In the genomic region with DNA sequence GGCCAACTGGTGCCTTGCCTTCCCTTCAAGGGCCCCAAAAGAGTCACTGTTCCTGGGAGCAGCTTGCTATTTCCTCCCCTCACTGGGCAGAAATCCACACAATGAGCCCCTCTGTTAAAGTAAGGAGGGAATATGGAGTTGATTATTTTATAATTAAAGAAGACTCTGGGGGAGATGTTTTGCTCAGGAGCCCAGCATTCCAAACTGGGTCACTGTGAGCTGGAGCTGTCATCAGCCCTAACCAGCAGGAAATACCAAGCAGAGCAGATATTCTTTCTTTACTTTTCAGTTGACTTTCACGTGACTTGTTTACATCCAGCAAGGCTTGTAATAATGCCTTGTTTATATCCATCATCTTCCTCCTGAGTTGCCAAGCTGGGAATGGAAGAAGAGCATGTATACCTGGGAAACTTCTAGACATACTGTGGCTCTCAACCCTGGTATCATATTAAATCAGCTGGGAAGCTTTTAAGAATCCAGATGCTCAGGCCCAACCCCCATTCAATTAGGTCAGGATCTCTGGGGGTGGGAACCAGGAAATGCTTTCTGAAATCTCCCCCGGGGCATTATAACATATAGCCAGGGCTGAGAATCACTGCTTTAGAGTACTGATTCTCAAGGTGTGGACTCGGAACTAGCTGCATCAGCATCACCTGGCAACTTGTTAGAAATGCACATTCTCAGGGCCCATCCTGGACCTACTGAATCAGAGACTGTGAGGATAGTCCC, we compare ENCODE assay signal across 12 cellular contexts.
DNase-seq lines count a peak whose midpoint lies in the region; ATAC-seq and TF ChIP-seq lines count a peak whose summit lies in the region.
"Had no signal": no experiment of that assay in that cellular context is flagged by ENCODE, and none has a peak within 500 bp of the region (broad histone marks: within the 10 kb centered on the region; RNA-seq: fewer than 3 reads in every experiment).

No MANE protein-coding gene starts in this region.

- no peak for TF ChIP-seq POLR2A in transverse colon (IDR thresholded peaks at IDR 0.05)

- ATAC-seq in HG03378 (IDR thresholded peaks at IDR 0.05; ENCODE audit: unreplicated experiment) = no peak
- ATAC-seq in mucosa of descending colon = no peak
- ATAC-seq: HepG2; stimulated activated naive CD8-positive, alpha-beta T cell treated with anti-CD3 and anti-CD28 coated beads, Interleukin-15, Interleukin-2, amounts not matched to agents 100 U/mL and 50 U/mL, for 24 hours had no signal

- DNase-seq in DMS53 (lab: John Stamatoyannopoulos, UW) (peak; percentile 44), NCI-H69 (lab: John Stamatoyannopoulos, UW) (peak; percentile 93), fibroblast of mammary gland (ENCODE audit: low read depth) (peak; percentile 24), pulmonary artery endothelial cell (ENCODE audit: low read depth, low spot score) (peak; percentile 33), transverse colon (no peak), mucosa of descending colon (no peak)
- DNase-seq: Caco-2; NCI-H1105; stimulated activated CD4-positive, alpha-beta T cell treated with anti-CD3 and anti-CD28 coated beads, Interleukin-4, amount 100 ng/mL, for 1 hour; stimulated activated naive CD8-positive, alpha-beta T cell treated with anti-CD3 and anti-CD28 coated beads, Interleukin-15, Interleukin-2, amounts not matched to agents 100 U/mL and 50 U/mL, for 24 hours had no signal

- TF ChIP-seq EP300 in transverse colon (IDR thresholded peaks at IDR 0.05; ENCODE audit: low read depth) = no peak

- no peaks in the 10 kb centered on the region for H3K36me3 ChIP-seq in transverse colon
- H3K36me3 ChIP-seq in mucosa of descending colon (ENCODE audit: low read depth) = no peaks in the 10 kb centered on the region

- H3K9me3 ChIP-seq in transverse colon (no peaks in the 10 kb centered on the region), mucosa of descending colon (no peaks in the 10 kb centered on the region)
- H3K9me3 ChIP-seq: Caco-2 had no signal

- H3K4me1 ChIP-seq in transverse colon (peaks cover 0 to 34% (median 16%) of the 10 kb centered on the region in 4 donors), mucosa of descending colon (ENCODE audit: low read depth) (peaks cover 33% of the 10 kb centered on the region)

- in situ Hi-C loops in transverse colon (cut with MboI; ENCODE audit: low pct_ligation_motif_present in 1 of 4, low pct_unique_long_range_greater_than_20kb in 1 of 4, low sequenced_read_pairs in 3 of 4) = no loop called here

- 38 to 50% methylated on average over 1 to 3 of the region's 3 CpGs for WGBS in transverse colon (ENCODE audit: low coverage in 1 of 2), 2 donors

- H3K27me3 ChIP-seq in transverse colon = no peaks in the 10 kb centered on the region

- intact Hi-C loops in transverse colon (cut with DNase I; ENCODE audit: low total_unique reads) = no loop called here
- intact Hi-C loops in mucosa of descending colon (cut with DNase I, micrococcal nuclease) = no loop called here

- no peak for TF ChIP-seq CTCF in fibroblast of mammary gland (conservative IDR thresholded peaks at IDR 0.05; ENCODE audit: control insufficient read depth, insufficient read depth, low read depth, low read length)
- no peak for TF ChIP-seq CTCF in transverse colon (IDR thresholded peaks at IDR 0.05)
- no peak for TF ChIP-seq CTCF in mucosa of descending colon (IDR thresholded peaks at IDR 0.05)

- no peak overlapping the region for H3K27ac ChIP-seq in transverse colon

- no peak overlapping the region for H3K4me3 ChIP-seq in fibroblast of mammary gland (ENCODE audit: control insufficient read depth, low read depth, low read length)
- no peak overlapping the region for H3K4me3 ChIP-seq in transverse colon
- no peak overlapping the region for H3K4me3 ChIP-seq in mucosa of descending colon

Comparison
In these comparisons a context has a peak if more than half of its experiments do, and no peak if none do; other contexts are left out.
1. DNase-seq: peak in DMS53 (single experiment), NCI-H69 (single experiment), fibroblast of mammary gland (single experiment) and pulmonary artery endothelial cell (single experiment); none in transverse colon (single experiment) and mucosa of descending colon (0 of 3).